In genomic region chr12:120356567-120357030, GRCh38 we compare ENCODE assay signal across 8 cellular contexts. TPM values are rescaled to one million over a fixed set of nuclear protein-coding genes. Genes with fewer than 3 reads are reported as not detected.
DNase-seq lines count a peak whose midpoint lies in the region; ATAC-seq and TF ChIP-seq lines count a peak whose summit lies in the region.

No MANE protein-coding gene starts in this region.

- peak; percentile 83 for TF ChIP-seq CTCF in AG04449 (IDR thresholded peaks at IDR 0.05; ENCODE audit: insufficient read depth, low read length, missing control alignments)

- H3K4me3 ChIP-seq in AG04449 (ENCODE audit: low read depth, low read length): no peak overlapping the region

- ATAC-seq in central memory CD8-positive, alpha-beta T cell (replicated peaks; ENCODE audit: extremely low read depth, poor library complexity, severe bottlenecking): peak; percentile 79
- ATAC-seq in left lobe of liver: peak; percentile 97
- no peak for ATAC-seq in HG02610 (IDR thresholded peaks at IDR 0.05; ENCODE audit: unreplicated experiment)

- H3K4me3 Mint-ChIP-seq in central memory CD8-positive, alpha-beta T cell: no peak overlapping the region

- peaks cover under 1% of the 10 kb centered on the region for H3K4me1 Mint-ChIP-seq in central memory CD8-positive, alpha-beta T cell

- H3K36me3 Mint-ChIP-seq in central memory CD8-positive, alpha-beta T cell (ENCODE audit: insufficient read depth): no peaks in the 10 kb centered on the region

- peaks cover 44% of the 10 kb centered on the region for H3K27me3 Mint-ChIP-seq in central memory CD8-positive, alpha-beta T cell

- CTCF ChIA-PET in AG04449 (lab: Yijun Ruan, JAX): interaction anchor here (0.7 to 11.0 kb wide), 19 partner anchors 8 to 118 kb away, joined by 3 to 160 read pairs (median 4); partner anchors contain the start of gene SRSF9

- H3K9me3 Mint-ChIP-seq in central memory CD8-positive, alpha-beta T cell: no peaks in the 10 kb centered on the region

- POLR2A ChIA-PET in AG04449 (lab: Yijun Ruan, JAX): no interaction called here

- DNase-seq in AG04449 (ENCODE audit: low read depth, low spot score) (peak; percentile 42), GM19238 (ENCODE audit: insufficient read length, low spot score) (peak; percentile 86), NCI-H446 treated with DMSO at 0.1 percent for 48 hours (lab: John Stamatoyannopoulos, UW) (peak; percentile 26), left lobe of liver (ENCODE audit: low spot score) (peak; percentile 77)
- peak; percentile 61 for DNase-seq in activated CD4-positive, alpha-beta T cell treated with anti-CD3 and anti-CD28 coated beads for 1 hour
- peak; percentile 49 to 65 for DNase-seq in central memory CD8-positive, alpha-beta T cell (ENCODE audit: low spot score in 2 of 2)
- DNase-seq in stimulated activated CD4-positive, alpha-beta T cell treated with anti-CD3 and anti-CD28 coated beads, Interleukin-2, amount 100 ng/mL, for 48 hours: peak; percentile 72

- H3K27ac Mint-ChIP-seq in central memory CD8-positive, alpha-beta T cell (ENCODE audit: low read depth): no peak overlapping the region

RNA-seq across cellular contexts. Expression of gene MSI1, which starts 12.4 kb away (rescaled TPM):
- total RNA-seq in left lobe of liver: not detected

RNA-seq across cellular contexts. Expression of gene PLA2G1B, which starts 29.0 kb away (rescaled TPM):
- total RNA-seq in left lobe of liver: 3.0 TPM

RNA-seq across cellular contexts. Expression of gene SIRT4, which starts 54.5 kb away (rescaled TPM):
- 3.4 TPM for total RNA-seq in left lobe of liver

Comparison
In these comparisons a context has a peak if more than half of its experiments do, and no peak if none do; other contexts are left out.
1. DNase-seq: peak in every context shown above with its lines; median percentile 86 in GM19238; 77 in left lobe of liver; 72 in stimulated activated CD4-positive, alpha-beta T cell treated with anti-CD3 and anti-CD28 coated beads, Interleukin-2, amount 100 ng/mL, for 48 hours; 61 in activated CD4-positive, alpha-beta T cell treated with anti-CD3 and anti-CD28 coated beads for 1 hour; 57 in central memory CD8-positive, alpha-beta T cell; 42 in AG04449; 26 in NCI-H446 treated with DMSO at 0.1 percent for 48 hours.